Comparison of ENCODE assay signal across 6 cellular contexts in genomic region chr11:49196775-49197174, GRCh38. TPM values are rescaled to one million over a fixed set of nuclear protein-coding genes. Genes with fewer than 3 reads are reported as not detected.
"Had no signal": no experiment of that assay in that cellular context is flagged by ENCODE, and none has a peak within 500 bp of the region (broad histone marks: within the 10 kb centered on the region; RNA-seq: fewer than 3 reads in every experiment).

No MANE protein-coding gene starts in this region.

RNA-seq across cellular contexts. Expression of gene FOLH1, which starts 11.6 kb away (rescaled TPM):
- total RNA-seq: LHCN-M2, MCF 10A, OCI-LY7, PC-9, Peyer's patch, SJCRH30 had no signal
